ENCODE assay signal across 1 cellular context in genomic region chr3:10353661-10354372, GRCh38.
TF ChIP-seq lines count a peak whose summit lies in the region.

No MANE protein-coding gene starts in this region.

TF ChIP-seq in GM23338, 12 proteins besides CTCF, POLR2A, EP300 and RAD21 (continued from another document):
- TF ChIP-seq ZNF462 (CRISPR knock-in tag; IDR thresholded peaks at IDR 0.05) (no peak), STAT1 (IDR thresholded peaks at IDR 0.05; ENCODE audit: unreplicated experiment) (no peak), EZH2phosphoT487 (IDR thresholded peaks at IDR 0.05; ENCODE audit: unreplicated experiment) (no peak), JUNB (IDR thresholded peaks at IDR 0.05; ENCODE audit: unreplicated experiment) (no peak), POLR2AphosphoS5 (IDR thresholded peaks at IDR 0.05; ENCODE audit: low read depth) (no peak), NANOG (IDR thresholded peaks at IDR 0.05; ENCODE audit: borderline replicate concordance) (no peak), CREB1 (CRISPR knock-in tag; IDR thresholded peaks at IDR 0.05; ENCODE audit: low read depth) (no peak), ZNF114 (CRISPR knock-in tag; IDR thresholded peaks at IDR 0.05) (no peak), ETS1 (IDR thresholded peaks at IDR 0.05) (no peak)
TF ChIP-seq in GM23338: peak in this region for 0.
